In genomic region chr5:91495699-91496098, GRCh38 we compare ENCODE assay signal across 16 cellular contexts.
DNase-seq lines count a peak whose midpoint lies in the region; ATAC-seq and TF ChIP-seq lines count a peak whose summit lies in the region.
"Had no signal": no experiment of that assay in that cellular context is flagged by ENCODE, and none has a peak within 500 bp of the region (broad histone marks: within the 10 kb centered on the region; RNA-seq: fewer than 3 reads in every experiment).

No MANE protein-coding gene starts in this region.

- 47% methylated on average over 2 of the region's 2 CpGs for WGBS in mammary epithelial cell (ENCODE audit: low coverage, missing lambda C conversion rate)

- no peaks in the 10 kb centered on the region for H3F3A ChIP-seq in GM23338 (replicated peaks; ENCODE audit: low read depth)

- H3K79me2 ChIP-seq in GM23338 (replicated peaks; ENCODE audit: insufficient read depth) (no peaks in the 10 kb centered on the region), mammary epithelial cell (ENCODE audit: insufficient read depth, low read length) (no peaks in the 10 kb centered on the region)

- CTCF ChIA-PET in mammary epithelial cell (lab: Charles Lee; ENCODE audit: low non-redundant PET), result no interaction called here

- H3K9me3 ChIP-seq in mammary epithelial cell (replicated peaks; ENCODE audit: insufficient read depth, low read length), result no peaks in the 10 kb centered on the region
- H3K9me3 ChIP-seq: BLaER1, HAP-1 had no signal

- peak; percentile 69 for ATAC-seq in GM23338
- ATAC-seq: CD8-positive, alpha-beta T cell; GM12878; K562 had no signal

- no peaks in the 10 kb centered on the region for H3K9me2 ChIP-seq in GM23338 (ENCODE audit: insufficient read depth)

- H3K4me1 Mint-ChIP-seq in GM23338, result peaks cover 15% of the 10 kb centered on the region; the same call in 2 of the 3 replicates

- DNase-seq in GM23338 (ENCODE audit: low spot score) (peak; percentile 13), OCI-M1 (lab: John Stamatoyannopoulos, UW) (peak; percentile 24), iPS-NIHi11 (ENCODE audit: low spot score) (peak; percentile 7), AG08395 (ENCODE audit: low spot score) (no peak), mammary epithelial cell (no peak)
- DNase-seq in activated T-cell treated with anti-CD3 and anti-CD28 coated beads, Interleukin-2, amount 50 U/mL, for 48 hours, result no peak
- no peak for DNase-seq in stimulated activated CD4-positive, alpha-beta T cell treated with anti-CD3 and anti-CD28 coated beads, Interleukin-12 subunit alpha, Interleukin-12 subunit beta, amount 100 ng/mL, for 4 hours
- DNase-seq: Calu3; CD8-positive, alpha-beta T cell; DMS79 treated with DMSO at 0.1 percent for 48 hours; IMR-90 had no signal

- H3K9me3 Mint-ChIP-seq in GM23338, result no peaks in the 10 kb centered on the region
- H3K9me3 Mint-ChIP-seq: CD14-positive monocyte; CD8-positive, alpha-beta T cell had no signal

- no peak overlapping the region for H3K27ac Mint-ChIP-seq in GM23338
- H3K27ac Mint-ChIP-seq: CD14-positive monocyte; CD8-positive, alpha-beta T cell had no signal

- H3K4me1 ChIP-seq in GM23338 (ENCODE audit: insufficient read depth) (peaks cover 7% of the 10 kb centered on the region; the same call in 1 of the 2 replicates), mammary epithelial cell (ENCODE audit: insufficient read depth, low read length) (no peaks in the 10 kb centered on the region)
- H3K4me1 ChIP-seq: HAP-1 had no signal

- H3K36me3 Mint-ChIP-seq in GM23338 (ENCODE audit: low read depth), result no peaks in the 10 kb centered on the region
- H3K36me3 Mint-ChIP-seq: CD14-positive monocyte; CD8-positive, alpha-beta T cell had no signal

- TF ChIP-seq CTCF in GM23338 (conservative IDR thresholded peaks at IDR 0.05; ENCODE audit: low read depth in 2 of 2), result no peak
- TF ChIP-seq CTCF in mammary epithelial cell (conservative IDR thresholded peaks at IDR 0.05 in 1 of 2, IDR thresholded peaks at IDR 0.05 in 1 of 2; ENCODE audit: extremely low read depth in 1 of 2, insufficient read depth in 1 of 2, low read depth in 1 of 2, low read length in 2 of 2), result no peak

- no peak overlapping the region for H3K9ac ChIP-seq in mammary epithelial cell (ENCODE audit: insufficient read depth, low read length)
- H3K9ac ChIP-seq: BLaER1 had no signal

- in situ Hi-C loops in mammary epithelial cell (cut with MboI; ENCODE audit: low sequenced_read_pairs in 2 of 2), result no loop called here

- no peak overlapping the region for H3K27ac ChIP-seq in GM23338 (ENCODE audit: low read depth)
- no peak overlapping the region for H3K27ac ChIP-seq in mammary epithelial cell (ENCODE audit: insufficient read depth, low read depth, low read length)
- H3K27ac ChIP-seq: BLaER1 had no signal

- intact Hi-C loops in mammary epithelial cell (cut with micrococcal nuclease), result no loop called here

- H3K4me3 Mint-ChIP-seq in GM23338, result no peak overlapping the region
- H3K4me3 Mint-ChIP-seq: CD14-positive monocyte; CD8-positive, alpha-beta T cell had no signal

- no peak overlapping the region for H2AFZ ChIP-seq in GM23338
- H2AFZ ChIP-seq in mammary epithelial cell (ENCODE audit: low read depth, low read length), result no peak overlapping the region

- H3K27me3 Mint-ChIP-seq in GM23338 (ENCODE audit: insufficient read depth, low read depth, poor library complexity), result no peaks in the 10 kb centered on the region

- H3K27me3 ChIP-seq in GM23338 (ENCODE audit: insufficient read depth) (no peaks in the 10 kb centered on the region), mammary epithelial cell (ENCODE audit: insufficient read depth, low read length) (no peaks in the 10 kb centered on the region)
- H3K27me3 ChIP-seq: BLaER1 had no signal

- BruUV-seq in mammary epithelial cell (replicated peaks; lab: Mats Ljungman, UMichigan), result no TSS peak

- H4K20me1 ChIP-seq in GM23338 (replicated peaks; ENCODE audit: insufficient read depth) (no peaks in the 10 kb centered on the region), mammary epithelial cell (ENCODE audit: insufficient read depth, low read length) (no peaks in the 10 kb centered on the region)
- H4K20me1 ChIP-seq: BLaER1 had no signal

- H3K36me3 ChIP-seq in GM23338 (ENCODE audit: insufficient read depth), result no peaks in the 10 kb centered on the region
- no peaks in the 10 kb centered on the region for H3K36me3 ChIP-seq in mammary epithelial cell (ENCODE audit: insufficient read depth, low read length)
- H3K36me3 ChIP-seq: BLaER1, HAP-1 had no signal

- dilution Hi-C loops in mammary epithelial cell (cut with HindIII; ENCODE audit: low sequenced_read_pairs), result no loop called here

- no peak overlapping the region for H3K4me2 ChIP-seq in GM23338
- H3K4me2 ChIP-seq in mammary epithelial cell (ENCODE audit: insufficient read depth, low read depth, low read length), result no peak overlapping the region
- H3K4me2 ChIP-seq: BLaER1 had no signal

- no peak overlapping the region for H3K4me3 ChIP-seq in GM23338
- no peak overlapping the region for H3K4me3 ChIP-seq in mammary epithelial cell (replicated peaks in 1 of 3; ENCODE audit: insufficient read depth in 1 of 3, low read depth in 2 of 3, low read length in 3 of 3)
- H3K4me3 ChIP-seq: BLaER1, GM12878, HAP-1, K562 had no signal

TF ChIP-seq in GM23338, 12 proteins besides CTCF, POLR2A, EP300 and RAD21 (continues in another document):
- TF ChIP-seq ZNF331 (CRISPR knock-in tag; IDR thresholded peaks at IDR 0.05; ENCODE audit: low read depth), result no peak
- TF ChIP-seq REST (IDR thresholded peaks at IDR 0.05; ENCODE audit: unreplicated experiment), result no peak
- no peak for TF ChIP-seq POLR2AphosphoS5 (IDR thresholded peaks at IDR 0.05; ENCODE audit: low read depth)
- no peak for TF ChIP-seq EZH2phosphoT487 (IDR thresholded peaks at IDR 0.05; ENCODE audit: unreplicated experiment)
- no peak for TF ChIP-seq EZH2 (IDR thresholded peaks at IDR 0.05; ENCODE audit: low read depth, unreplicated experiment)
- TF ChIP-seq STAT1 (IDR thresholded peaks at IDR 0.05; ENCODE audit: unreplicated experiment), result no peak

Comparison
In these comparisons a context has a peak if more than half of its experiments do, and no peak if none do; other contexts are left out.
1. DNase-seq: peak in GM23338 (single experiment), OCI-M1 (single experiment) and iPS-NIHi11 (single experiment); none in activated T-cell treated with anti-CD3 and anti-CD28 coated beads, Interleukin-2, amount 50 U/mL, for 48 hours (0 of 2), stimulated activated CD4-positive, alpha-beta T cell treated with anti-CD3 and anti-CD28 coated beads, Interleukin-12 subunit alpha, Interleukin-12 subunit beta, amount 100 ng/mL, for 4 hours (single experiment), AG08395 (single experiment) and mammary epithelial cell (single experiment).